1 cellular context compared by ENCODE assay signal in the genomic region with DNA sequence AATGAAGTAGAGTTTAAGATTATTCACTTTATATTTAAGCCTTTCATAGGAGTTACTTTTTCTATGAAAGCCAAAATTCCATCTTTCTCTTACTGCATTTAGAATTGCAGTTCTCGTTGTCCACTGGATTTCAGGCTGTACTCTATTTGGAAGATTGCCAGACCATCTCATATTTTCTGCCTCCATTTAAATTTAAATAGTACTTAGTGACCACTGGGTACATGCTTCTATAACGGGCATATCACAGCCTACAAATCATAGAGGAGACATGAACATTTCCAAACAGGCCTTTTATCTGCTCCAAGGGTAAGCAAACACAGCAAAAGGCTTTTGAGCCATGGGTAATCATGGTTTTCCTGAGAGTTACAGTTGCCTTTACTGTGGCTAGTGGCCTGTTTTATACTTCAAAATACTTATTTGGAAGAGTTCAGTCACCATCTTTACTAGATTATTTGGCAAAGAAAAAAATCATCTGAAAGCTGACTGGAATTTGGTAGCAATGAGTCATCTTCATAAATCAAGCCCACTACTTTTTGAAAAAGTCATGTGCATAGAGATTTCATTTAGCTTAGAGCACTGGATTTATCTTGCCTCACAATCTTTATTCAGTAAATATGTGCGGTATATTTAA.
A peak's percentile ranks its signal among the peaks of the same experiment; 100 is the strongest.
TF ChIP-seq lines count a peak whose summit lies in the region.

No MANE protein-coding gene starts in this region.

TF ChIP-seq in K562, 482 proteins besides CTCF, POLR2A, EP300 and RAD21 (continued from another document):
- TF ChIP-seq EGR1 (conservative IDR thresholded peaks at IDR 0.05) (0 out of 2 replicates have a peak, but pooled peaks have one; percentile 17), SMARCA4 (IDR thresholded peaks at IDR 0.05) (0 out of 2 replicates have a peak, but pooled peaks have one; percentile 24), SMARCE1 (IDR thresholded peaks at IDR 0.05) (peak; percentile 56; the same call in 1 of the 2 replicates), JUND (IDR thresholded peaks at IDR 0.05; ENCODE audit: borderline replicate concordance, low read depth, low read length) (peak; percentile 73), JUND (tag; IDR thresholded peaks at IDR 0.05; ENCODE audit: borderline replicate concordance, low read depth, low read length) (peak; percentile 52; the same call in 1 of the 3 replicates), MTA1 (IDR thresholded peaks at IDR 0.05; ENCODE audit: borderline replicate concordance) (no peak), NFIC (IDR thresholded peaks at IDR 0.05) (peak; percentile 74), PKNOX1 (IDR thresholded peaks at IDR 0.05) (peak; percentile 39; the same call in 1 of the 2 replicates), ILF3 (IDR thresholded peaks at IDR 0.05; ENCODE audit: borderline replicate concordance) (no peak), POLR3A (IDR thresholded peaks at IDR 0.05; ENCODE audit: borderline replicate concordance, extremely low read depth, insufficient read depth, insufficient read length) (no peak), ARID1B (IDR thresholded peaks at IDR 0.05) (peak; percentile 45)
- TF ChIP-seq, protein P1, sequence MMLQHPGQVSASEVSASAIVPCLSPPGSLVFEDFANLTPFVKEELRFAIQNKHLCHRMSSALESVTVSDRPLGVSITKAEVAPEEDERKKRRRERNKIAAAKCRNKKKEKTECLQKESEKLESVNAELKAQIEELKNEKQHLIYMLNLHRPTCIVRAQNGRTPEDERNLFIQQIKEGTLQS (IDR thresholded peaks at IDR 0.05), result peak; percentile 80
- TF ChIP-seq, protein P1 (CRISPR knock-in tag; conservative IDR thresholded peaks at IDR 0.05), result no peak
- TF ChIP-seq, protein P2, sequence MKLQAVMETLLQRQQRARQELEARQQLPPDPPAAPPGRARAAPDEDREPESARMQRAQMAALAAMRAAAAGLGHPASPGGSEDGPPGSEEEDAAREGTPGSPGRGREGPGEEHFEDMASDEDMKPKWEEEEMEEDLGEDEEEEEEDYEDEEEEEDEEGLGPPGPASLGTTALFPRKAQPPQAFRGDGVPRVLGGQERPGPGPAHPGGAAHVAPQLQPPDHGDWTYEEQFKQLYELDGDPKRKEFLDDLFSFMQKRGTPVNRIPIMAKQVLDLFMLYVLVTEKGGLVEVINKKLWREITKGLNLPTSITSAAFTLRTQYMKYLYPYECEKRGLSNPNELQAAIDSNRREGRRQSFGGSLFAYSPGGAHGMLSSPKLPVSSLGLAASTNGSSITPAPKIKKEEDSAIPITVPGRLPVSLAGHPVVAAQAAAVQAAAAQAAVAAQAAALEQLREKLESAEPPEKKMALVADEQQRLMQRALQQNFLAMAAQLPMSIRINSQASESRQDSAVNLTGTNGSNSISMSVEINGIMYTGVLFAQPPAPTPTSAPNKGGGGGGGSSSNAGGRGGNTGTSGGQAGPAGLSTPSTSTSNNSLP (IDR thresholded peaks at IDR 0.05; ENCODE audit: borderline replicate concordance, low read depth, low read length), result 0 out of 2 replicates have a peak, but pooled peaks have one; percentile 39
- TF ChIP-seq, protein P3, sequence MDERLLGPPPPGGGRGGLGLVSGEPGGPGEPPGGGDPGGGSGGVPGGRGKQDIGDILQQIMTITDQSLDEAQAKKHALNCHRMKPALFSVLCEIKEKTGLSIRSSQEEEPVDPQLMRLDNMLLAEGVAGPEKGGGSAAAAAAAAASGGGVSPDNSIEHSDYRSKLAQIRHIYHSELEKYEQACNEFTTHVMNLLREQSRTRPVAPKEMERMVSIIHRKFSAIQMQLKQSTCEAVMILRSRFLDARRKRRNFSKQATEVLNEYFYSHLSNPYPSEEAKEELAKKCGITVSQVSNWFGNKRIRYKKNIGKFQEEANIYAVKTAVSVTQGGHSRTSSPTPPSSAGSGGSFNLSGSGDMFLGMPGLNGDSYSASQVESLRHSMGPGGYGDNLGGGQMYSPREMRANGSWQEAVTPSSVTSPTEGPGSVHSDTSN (CRISPR knock-in tag; IDR thresholded peaks at IDR 0.05; ENCODE audit: low read depth), result no peak
- TF ChIP-seq, protein P3 (tag; conservative IDR thresholded peaks at IDR 0.05; ENCODE audit: low read depth), result peak; percentile 57
